1 cellular context compared by ENCODE assay signal in genomic region chr9:127918201-127919107, GRCh38.
A peak's percentile ranks its signal among the peaks of the same experiment; 100 is the strongest.
TF ChIP-seq lines count a peak whose summit lies in the region.

No MANE protein-coding gene starts in this region.

TF ChIP-seq in H1, 55 proteins besides CTCF, POLR2A, EP300 and RAD21:
- TF ChIP-seq CBX5 (IDR thresholded peaks at IDR 0.05; ENCODE audit: low read depth, low read length): no peak
- TF ChIP-seq NANOG (IDR thresholded peaks at IDR 0.05; ENCODE audit: insufficient read depth, low read depth, low read length, poor library complexity, severe bottlenecking): no peak
- TF ChIP-seq SIN3A (conservative IDR thresholded peaks at IDR 0.05 in 1 of 2, IDR thresholded peaks at IDR 0.05 in 1 of 2; ENCODE audit: low read depth in 1 of 2, low read length in 2 of 2): peak in 1 of 2 experiments; percentile 50; a peak in 1 of 4 replicates
